13 cellular contexts compared by ENCODE assay signal in genomic region chr9:132792547-132792946, GRCh38.
"Had no signal": no experiment of that assay in that cellular context is flagged by ENCODE, and none has a peak within 500 bp of the region (broad histone marks: within the 10 kb centered on the region; RNA-seq: fewer than 3 reads in every experiment).

No MANE protein-coding gene starts in this region.

- H3K27me3 ChIP-seq: ovary, upper lobe of right lung had no signal

- H3K4me1 ChIP-seq: tibial artery, upper lobe of right lung had no signal

- DNase-seq: effector memory CD8-positive, alpha-beta T cell; foreskin melanocyte; kidney glomerular epithelial cell; natural killer cell; nucleus accumbens; ovary; right cardiac atrium; stimulated activated CD4-positive, alpha-beta T cell treated with anti-CD3 and anti-CD28 coated beads, Interleukin-4, amount 100 ng/mL, for 1 hour; stimulated activated CD8-positive, alpha-beta memory T cell treated with anti-CD3 and anti-CD28 coated beads, Interleukin-4, amount 100 ng/mL, for 48 hours; stimulated activated naive CD8-positive, alpha-beta T cell treated with anti-CD3 and anti-CD28 coated beads, Interleukin-15, Interleukin-2, amounts not matched to agents 100 U/mL and 50 U/mL, for 24 hours; upper lobe of right lung had no signal

- H3K36me3 ChIP-seq: ovary, upper lobe of right lung had no signal

- H3K9me3 ChIP-seq: ovary, tibial artery, upper lobe of right lung had no signal

- H3K27ac ChIP-seq: ovary, tibial artery, upper lobe of right lung had no signal

- H3K4me3 ChIP-seq: hepatocyte, ovary, tibial artery, upper lobe of right lung had no signal
